Comparison of ENCODE assay signal across 9 cellular contexts in genomic region chr6:108492131-108492766, GRCh38.
DNase-seq lines count a peak whose midpoint lies in the region; ATAC-seq and TF ChIP-seq lines count a peak whose summit lies in the region.
"Had no signal": no experiment of that assay in that cellular context is flagged by ENCODE, and none has a peak within 500 bp of the region (broad histone marks: within the 10 kb centered on the region; RNA-seq: fewer than 3 reads in every experiment).

No MANE protein-coding gene starts in this region.

- H3K4me3 ChIP-seq in LNCaP clone FGC (ENCODE audit: low read depth, low read length): no peak overlapping the region
- H3K4me3 ChIP-seq: BLaER1 had no signal

- no peaks in the 10 kb centered on the region for H3K4me1 Mint-ChIP-seq in T-helper 17 cell

- H3K9me3 ChIP-seq in T-helper 17 cell (ENCODE audit: control insufficient read depth, low read length, poor library complexity, severe bottlenecking): no peaks in the 10 kb centered on the region
- H3K9me3 ChIP-seq: BLaER1 had no signal

- H3K36me3 Mint-ChIP-seq in T-helper 17 cell (ENCODE audit: low read depth): peaks cover 2% of the 10 kb centered on the region

- intact Hi-C loops in posterior vena cava (cut with DNase I): loop anchor here in 1 of 2 donors (10.0 kb wide), 1 partner anchor 377 kb away; no protein-coding TSS in a partner anchor

- H3K27ac Mint-ChIP-seq in T-helper 17 cell: no peak overlapping the region

- TF ChIP-seq CTCF in LNCaP clone FGC (IDR thresholded peaks at IDR 0.05; ENCODE audit: control insufficient read depth, extremely low read depth, insufficient read depth): peak; percentile 84

- H3K27me3 Mint-ChIP-seq in T-helper 17 cell: no peaks in the 10 kb centered on the region

- no peak overlapping the region for H3K4me3 Mint-ChIP-seq in T-helper 17 cell

- ATAC-seq in T-helper 17 cell (peak; percentile 47), GM18873 (IDR thresholded peaks at IDR 0.05; ENCODE audit: low FRiP score, unreplicated experiment) (no peak)

- DNase-seq in NCI-H1092 treated with DMSO at 0.1 percent for 48 hours (lab: John Stamatoyannopoulos, UW) (peak; percentile 9), NCI-H1092 (lab: John Stamatoyannopoulos, UW) (no peak), LNCaP clone FGC (ENCODE audit: low read depth) (peak; percentile 39), T-helper 17 cell (no peak), germinal center (ENCODE audit: low spot score) (peak; percentile 24), smooth muscle cell of the brain vasculature (ENCODE audit: low read depth, low spot score) (peak; percentile 47), posterior vena cava (ENCODE audit: low spot score) (no peak)

Comparison
In these comparisons a context has a peak if more than half of its experiments do, and no peak if none do; other contexts are left out.
1. DNase-seq: peak in NCI-H1092 treated with DMSO at 0.1 percent for 48 hours (single experiment), LNCaP clone FGC (single experiment), germinal center (single experiment) and smooth muscle cell of the brain vasculature (single experiment); none in NCI-H1092 (single experiment), T-helper 17 cell (0 of 3) and posterior vena cava (single experiment).